23 cellular contexts compared by ENCODE assay signal in genomic region chr1:237772014-237772413, GRCh38.
"Had no signal": no experiment of that assay in that cellular context is flagged by ENCODE, and none has a peak within 500 bp of the region (broad histone marks: within the 10 kb centered on the region; RNA-seq: fewer than 3 reads in every experiment).

No MANE protein-coding gene starts in this region.

- H3K4me3 ChIP-seq: left lung, lung, right atrium auricular region, right lobe of liver, smooth muscle cell, stomach, suprapubic skin, thoracic aorta, tibial artery, upper lobe of left lung, vagina had no signal

- H3K36me3 ChIP-seq: left lung, right lobe of liver, stomach, suprapubic skin, thoracic aorta, upper lobe of left lung, vagina had no signal

- H3K4me1 ChIP-seq: left lung, parathyroid adenoma, right atrium auricular region, right lobe of liver, stomach, suprapubic skin, tibial artery, upper lobe of left lung, vagina had no signal

- H3K27me3 ChIP-seq: left lung, right atrium auricular region, right lobe of liver, stomach, suprapubic skin, tibial artery, upper lobe of left lung, vagina had no signal

- DNase-seq: head of caudate nucleus; hypothalamus; immature natural killer cell; kidney; left colon; left lung; naive thymus-derived CD8-positive, alpha-beta T cell; occipital lobe; right lobe of liver; stimulated activated CD4-positive, alpha-beta T cell treated with anti-CD3 and anti-CD28 coated beads, Interleukin-1b, Interleukin-23, amount 100 ng/mL, for 48 hours; stimulated activated CD4-positive, alpha-beta T cell treated with anti-CD3 and anti-CD28 coated beads, Interleukin-4, amount 100 ng/mL, for 1 hour; stimulated activated naive B cell treated with anti-CD40 and anti-IgM and Interleukin-4, amounts not matched to agents 10 μg/mL and 1 μg/mL and 100 μg/mL, for 72 hours; stimulated activated naive CD8-positive, alpha-beta T cell treated with anti-CD3 and anti-CD28 coated beads, Interleukin-15, Interleukin-2, amounts not matched to agents 100 U/mL and 50 U/mL, for 24 hours; stomach; tibial artery; upper lobe of left lung had no signal

- H3K4me2 ChIP-seq: smooth muscle cell had no signal

- H3K9me3 ChIP-seq: left lung, right atrium auricular region, right lobe of liver, stomach, suprapubic skin, thoracic aorta, tibial artery, upper lobe of left lung, vagina had no signal

- H3K27ac ChIP-seq: left lung, parathyroid adenoma, right atrium auricular region, right lobe of liver, stomach, suprapubic skin, thoracic aorta, tibial artery, upper lobe of left lung, vagina had no signal

- H3K79me2 ChIP-seq: parathyroid adenoma had no signal

- ATAC-seq: left colon; left lung; naive thymus-derived CD8-positive, alpha-beta T cell; right lobe of liver; stimulated activated naive B cell treated with anti-CD40 and anti-IgM and Interleukin-4, amounts not matched to agents 10 μg/mL and 1 μg/mL and 100 μg/mL, for 72 hours; stimulated activated naive CD8-positive, alpha-beta T cell treated with anti-CD3 and anti-CD28 coated beads, Interleukin-15, Interleukin-2, amounts not matched to agents 100 U/mL and 50 U/mL, for 24 hours had no signal

- H3K9ac ChIP-seq: parathyroid adenoma had no signal

- H2AFZ ChIP-seq: parathyroid adenoma had no signal
